13 cellular contexts compared by ENCODE assay signal in the genomic region with DNA sequence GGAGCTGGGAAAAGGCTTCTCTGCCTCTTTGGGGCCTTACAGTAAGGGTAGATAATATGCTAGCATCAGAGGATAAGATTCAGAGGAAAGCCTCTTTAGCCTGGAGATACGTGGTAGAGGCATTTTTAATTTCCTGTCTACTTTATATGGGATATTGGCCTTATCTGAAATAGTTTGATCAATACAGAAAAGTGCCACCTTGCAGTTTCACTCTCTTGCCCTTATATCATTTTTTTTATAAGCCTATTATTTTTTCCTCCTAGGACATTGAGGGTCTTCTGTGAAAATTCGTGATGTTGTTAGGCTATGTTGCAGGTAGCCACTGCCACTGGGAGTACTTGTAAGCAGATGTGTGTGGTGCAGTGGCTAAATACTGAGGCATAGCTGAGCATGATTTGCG. TPM values are rescaled to one million over a fixed set of nuclear protein-coding genes. Genes with fewer than 3 reads are reported as not detected.
"Had no signal": no experiment of that assay in that cellular context is flagged by ENCODE, and none has a peak within 500 bp of the region (broad histone marks: within the 10 kb centered on the region; RNA-seq: fewer than 3 reads in every experiment).

No MANE protein-coding gene starts in this region.

- H3K4me3 ChIP-seq: coronary artery, pancreas, stomach, thoracic aorta had no signal

- DNase-seq: activated CD4-positive, CD25-positive, alpha-beta regulatory T cell treated with anti-CD3 and anti-CD28 coated beads, Interleukin-2, amount 50 U/mL, for 72 hours; activated gamma-delta T cell treated with Interleukin-2 at 50 U/mL for 16 hours; effector CD8-positive, alpha-beta T cell; hippocampal formation; kidney glomerular epithelial cell; midbrain; pancreas; stimulated activated CD4-positive, alpha-beta T cell treated with anti-CD3 and anti-CD28 coated beads, Interleukin-2, amount 100 ng/mL, for 48 hours; stomach had no signal

- H3K27ac ChIP-seq: coronary artery, pancreas, stomach, thoracic aorta had no signal

- H3K4me1 ChIP-seq: pancreas, stomach had no signal

- H3K9me3 ChIP-seq: pancreas, stomach, thoracic aorta had no signal

- H3K27me3 ChIP-seq: pancreas, stomach had no signal

- ATAC-seq: pancreas, SK-N-SH treated with all-trans-retinoic acid at 6 μM for 48 hours had no signal

RNA-seq across cellular contexts. Expression of gene TOGARAM2, which starts 40.1 kb away (rescaled TPM):
- total RNA-seq: epithelial cell of proximal tubule had no signal
